ENCODE assay signal across 9 cellular contexts in genomic region chr12:132559652-132560420, GRCh38. TPM values are rescaled to one million over a fixed set of nuclear protein-coding genes. Genes with fewer than 3 reads are reported as not detected.
DNase-seq lines count a peak whose midpoint lies in the region; ATAC-seq and TF ChIP-seq lines count a peak whose summit lies in the region.
"Had no signal": no experiment of that assay in that cellular context is flagged by ENCODE, and none has a peak within 500 bp of the region (broad histone marks: within the 10 kb centered on the region; RNA-seq: fewer than 3 reads in every experiment).

No MANE protein-coding gene starts in this region.

- TF ChIP-seq CTCF in gastroesophageal sphincter (IDR thresholded peaks at IDR 0.05) (no peak), neutrophil (IDR thresholded peaks at IDR 0.05) (no peak)

- no peak for TF ChIP-seq EP300 in gastroesophageal sphincter (IDR thresholded peaks at IDR 0.05)

- peaks cover 26% of the 10 kb centered on the region for H3K4me1 ChIP-seq in CD8-positive, alpha-beta memory T cell (ENCODE audit: insufficient read depth, low read length)
- peaks cover 0 to 38% (median 16%) of the 10 kb centered on the region in 3 donors for H3K4me1 ChIP-seq in gastroesophageal sphincter
- peaks cover 30 to 37% of the 10 kb centered on the region in 2 experiments for H3K4me1 ChIP-seq in neutrophil (ENCODE audit: control insufficient read depth in 1 of 2, insufficient read depth in 1 of 2, low read depth in 1 of 2, low read length in 1 of 2)

- peaks cover 0 to 8% (median 5%) of the 10 kb centered on the region in 3 donors for H3K36me3 Mint-ChIP-seq in CD8-positive, alpha-beta memory T cell
- H3K36me3 Mint-ChIP-seq in activated T-helper 1 cell treated with anti-CD3 and anti-CD28 coated beads, Interleukin-12 subunit alpha, Interleukin-12 subunit beta, Interleukin-2, Interleukin-4 antibody, amounts not matched to agents 30 ng/mL and 10 ng/mL and 1 ng/mL, durations not matched to agents 14 hours and 24 hours and 36 hours (ENCODE audit: low read depth) = no peaks in the 10 kb centered on the region

- H3K27ac ChIP-seq in CD8-positive, alpha-beta memory T cell (ENCODE audit: low read depth, low read length) = no peak overlapping the region
- H3K27ac ChIP-seq in gastroesophageal sphincter (peak overlapping the region in 1 of 4 donors; percentile 32), neutrophil (no peak overlapping the region)

- no peaks in the 10 kb centered on the region for H3K9me3 Mint-ChIP-seq in CD8-positive, alpha-beta memory T cell
- no peaks in the 10 kb centered on the region for H3K9me3 Mint-ChIP-seq in activated T-helper 1 cell treated with anti-CD3 and anti-CD28 coated beads, Interleukin-12 subunit alpha, Interleukin-12 subunit beta, Interleukin-2, Interleukin-4 antibody, amounts not matched to agents 30 ng/mL and 10 ng/mL and 1 ng/mL, durations not matched to agents 14 hours and 24 hours and 36 hours

- POLR2A ChIA-PET in CD8-positive, alpha-beta memory T cell (lab: Charles Lee) = no interaction called here

- no peak overlapping the region for H3K27ac Mint-ChIP-seq in CD8-positive, alpha-beta memory T cell
- H3K27ac Mint-ChIP-seq in activated T-helper 1 cell treated with anti-CD3 and anti-CD28 coated beads, Interleukin-12 subunit alpha, Interleukin-12 subunit beta, Interleukin-2, Interleukin-4 antibody, amounts not matched to agents 30 ng/mL and 10 ng/mL and 1 ng/mL, durations not matched to agents 14 hours and 24 hours and 36 hours = no peak overlapping the region

- no CpG with 5 or more reads among the region's 109 CpGs for WGBS in gastroesophageal sphincter (ENCODE audit: low coverage in 1 of 2), 2 donors

- intact Hi-C loops in activated T-helper 1 cell treated with anti-CD3 and anti-CD28 coated beads, Interleukin-12 subunit alpha, Interleukin-12 subunit beta, Interleukin-2, Interleukin-4 antibody, amounts not matched to agents 30 ng/mL and 10 ng/mL and 1 ng/mL, durations not matched to agents 14 hours and 24 hours and 36 hours (cut with micrococcal nuclease) = no loop called here

- H3K27me3 ChIP-seq in CD8-positive, alpha-beta memory T cell (ENCODE audit: insufficient read depth, low read length, poor library complexity, severe bottlenecking) = no peaks in the 10 kb centered on the region
- no peaks in the 10 kb centered on the region for H3K27me3 ChIP-seq in gastroesophageal sphincter
- peaks cover 40% of the 10 kb centered on the region for H3K27me3 ChIP-seq in neutrophil

- peak overlapping the region in 5 of 7 donors; percentile 69 to 87 (median 75) for H3K4me3 Mint-ChIP-seq in CD8-positive, alpha-beta memory T cell
- H3K4me3 Mint-ChIP-seq in activated T-helper 1 cell treated with anti-CD3 and anti-CD28 coated beads, Interleukin-12 subunit alpha, Interleukin-12 subunit beta, Interleukin-2, Interleukin-4 antibody, amounts not matched to agents 30 ng/mL and 10 ng/mL and 1 ng/mL, durations not matched to agents 14 hours and 24 hours and 36 hours = peak overlapping the region; percentile 77

- ATAC-seq in gastroesophageal sphincter (peak; percentile 72), GM19395 (IDR thresholded peaks at IDR 0.05; ENCODE audit: unreplicated experiment) (no peak)

- H3K36me3 ChIP-seq in CD8-positive, alpha-beta memory T cell (ENCODE audit: insufficient read depth, low read length) = no peaks in the 10 kb centered on the region
- H3K36me3 ChIP-seq in gastroesophageal sphincter (peaks cover 0 to 6% of the 10 kb centered on the region in 2 donors), neutrophil (no peaks in the 10 kb centered on the region)

- CTCF ChIA-PET in CD8-positive, alpha-beta memory T cell (lab: Charles Lee) = interaction anchor here (2.4 kb wide), 1 partner anchor 145 kb away, joined by 10 read pairs; no protein-coding TSS in a partner anchor

- H3K4me1 Mint-ChIP-seq in CD8-positive, alpha-beta memory T cell = peaks cover 8 to 33% (median 13%) of the 10 kb centered on the region in 3 donors
- H3K4me1 Mint-ChIP-seq in activated T-helper 1 cell treated with anti-CD3 and anti-CD28 coated beads, Interleukin-12 subunit alpha, Interleukin-12 subunit beta, Interleukin-2, Interleukin-4 antibody, amounts not matched to agents 30 ng/mL and 10 ng/mL and 1 ng/mL, durations not matched to agents 14 hours and 24 hours and 36 hours (ENCODE audit: low read depth) = peaks cover 8% of the 10 kb centered on the region

- peaks cover 5 to 16% of the 10 kb centered on the region in 2 donors for H3K27me3 Mint-ChIP-seq in CD8-positive, alpha-beta memory T cell
- H3K27me3 Mint-ChIP-seq in activated T-helper 1 cell treated with anti-CD3 and anti-CD28 coated beads, Interleukin-12 subunit alpha, Interleukin-12 subunit beta, Interleukin-2, Interleukin-4 antibody, amounts not matched to agents 30 ng/mL and 10 ng/mL and 1 ng/mL, durations not matched to agents 14 hours and 24 hours and 36 hours (ENCODE audit: insufficient read depth) = peaks cover 5% of the 10 kb centered on the region

- no peaks in the 10 kb centered on the region for H3K9me3 ChIP-seq in CD8-positive, alpha-beta memory T cell (ENCODE audit: low read length)
- H3K9me3 ChIP-seq in gastroesophageal sphincter (no peaks in the 10 kb centered on the region), neutrophil (no peaks in the 10 kb centered on the region)

- no peak overlapping the region for H3K4me3 ChIP-seq in CD8-positive, alpha-beta memory T cell (ENCODE audit: low read length)
- peak overlapping the region; percentile 38 to 56 for H3K4me3 ChIP-seq in gastroesophageal sphincter
- H3K4me3 ChIP-seq in neutrophil (ENCODE audit: low read depth in 1 of 2, low read length in 1 of 2) = peak overlapping the region; percentile 20 to 38

- no peak for DNase-seq in CD8-positive, alpha-beta memory T cell
- DNase-seq in HCEC 1CT = peak; percentile 33
- DNase-seq in NCI-H748 treated with DMSO at 0.1 percent for 48 hours (lab: John Stamatoyannopoulos, UW) = peak; percentile 7
- peak; percentile 47 for DNase-seq in activated T-helper 1 cell treated with anti-CD3 and anti-CD28 coated beads, Interleukin-12 subunit alpha, Interleukin-12 subunit beta, Interleukin-2, Interleukin-4 antibody, amounts not matched to agents 30 ng/mL and 10 ng/mL and 1 ng/mL, durations not matched to agents 14 hours and 24 hours and 36 hours (ENCODE audit: low spot score)
- DNase-seq in H4 (ENCODE audit: low spot score) = no peak

- no peak for TF ChIP-seq POLR2A in gastroesophageal sphincter (IDR thresholded peaks at IDR 0.05)

RNA-seq across cellular contexts. Expression of gene LRCOL1, which starts 50.5 kb away (rescaled TPM):
- total RNA-seq in CD8-positive, alpha-beta memory T cell = not detected
- polyA plus RNA-seq in CD8-positive, alpha-beta memory T cell = not detected
- total RNA-seq in activated T-helper 1 cell treated with anti-CD3 and anti-CD28 coated beads, Interleukin-12 subunit alpha, Interleukin-12 subunit beta, Interleukin-2, Interleukin-4 antibody, amounts not matched to agents 30 ng/mL and 10 ng/mL and 1 ng/mL, durations not matched to agents 14 hours and 24 hours and 36 hours = not detected in 2 replicates
- total RNA-seq in gastroesophageal sphincter = not detected
- total RNA-seq in H4 (2014; rRNA removed; shearing (Covaris generic)) = not detected in 2 replicates
- total RNA-seq: T-helper 2 cell treated with Interferon-gamma antibody and Interleukin-4, amounts not matched to agents 100 ng/mL and 5 ng/mL, for 36 hours had no signal

RNA-seq across cellular contexts. Expression of gene P2RX2, which starts 58.7 kb away (rescaled TPM):
- total RNA-seq in CD8-positive, alpha-beta memory T cell = not detected
- polyA plus RNA-seq in CD8-positive, alpha-beta memory T cell = not detected
- total RNA-seq in activated T-helper 1 cell treated with anti-CD3 and anti-CD28 coated beads, Interleukin-12 subunit alpha, Interleukin-12 subunit beta, Interleukin-2, Interleukin-4 antibody, amounts not matched to agents 30 ng/mL and 10 ng/mL and 1 ng/mL, durations not matched to agents 14 hours and 24 hours and 36 hours = not detected in 2 replicates
- total RNA-seq in gastroesophageal sphincter = 1 to 10 TPM in 3 of 4 donors, under 1 TPM in 1; 0.47 to 3.9 (median 3.3) TPM
- not detected in 2 replicates for total RNA-seq in H4 (2014; rRNA removed; shearing (Covaris generic))
- total RNA-seq: T-helper 2 cell treated with Interferon-gamma antibody and Interleukin-4, amounts not matched to agents 100 ng/mL and 5 ng/mL, for 36 hours had no signal

Comparison
In these comparisons a context has a peak if more than half of its experiments do, and no peak if none do; other contexts are left out.
1. DNase-seq: peak in HCEC 1CT (single experiment), NCI-H748 treated with DMSO at 0.1 percent for 48 hours (single experiment) and activated T-helper 1 cell treated with anti-CD3 and anti-CD28 coated beads, Interleukin-12 subunit alpha, Interleukin-12 subunit beta, Interleukin-2, Interleukin-4 antibody, amounts not matched to agents 30 ng/mL and 10 ng/mL and 1 ng/mL, durations not matched to agents 14 hours and 24 hours and 36 hours (single experiment); none in CD8-positive, alpha-beta memory T cell (0 of 5) and H4 (single experiment).